ENCODE assay signal across 11 cellular contexts in genomic region chr2:165745916-165746315, GRCh38. TPM values are rescaled to one million over a fixed set of nuclear protein-coding genes. Genes with fewer than 3 reads are reported as not detected.
DNase-seq lines count a peak whose midpoint lies in the region; TF ChIP-seq lines count a peak whose summit lies in the region.
"Had no signal": no experiment of that assay in that cellular context is flagged by ENCODE, and none has a peak within 500 bp of the region (broad histone marks: within the 10 kb centered on the region; RNA-seq: fewer than 3 reads in every experiment).

No MANE protein-coding gene starts in this region.

- H2AFZ ChIP-seq in GM23248, result no peak overlapping the region

- no peak for TF ChIP-seq CTCF in fibroblast of the aortic adventitia (IDR thresholded peaks at IDR 0.05; ENCODE audit: insufficient read depth, low read length)
- TF ChIP-seq CTCF in brain microvascular endothelial cell (IDR thresholded peaks at IDR 0.05; ENCODE audit: low read depth, low read length, missing control alignments), result no peak

- H3K36me3 ChIP-seq in GM23248 (ENCODE audit: low read depth), result no peaks in the 10 kb centered on the region
- no peaks in the 10 kb centered on the region for H3K36me3 ChIP-seq in brain microvascular endothelial cell (replicated peaks)

- H3K27ac ChIP-seq in GM23248 (no peak overlapping the region), substantia nigra (ENCODE audit: low read depth, low read length, poor library complexity, severe bottlenecking) (no peak overlapping the region), brain microvascular endothelial cell (no peak overlapping the region)
- H3K27ac ChIP-seq: neutrophil had no signal

- no peak overlapping the region for H3K9ac ChIP-seq in GM23248

- WGBS in GM23248 (ENCODE audit: low coverage in 1 of 2, low lambda C conversion rate in 2 of 2, missing lambda C conversion rate in 2 of 2), 2 experiments, result 37 to 50% methylated on average over 2 of the region's 2 CpGs

- in situ Hi-C loops in GM23248 (cut with MboI) (no loop called here), brain microvascular endothelial cell (cut with HindIII; ENCODE audit: low pct_ligation_motif_present, low sequenced_read_pairs) (no loop called here)

- no peaks in the 10 kb centered on the region for H3K79me2 ChIP-seq in GM23248 (ENCODE audit: insufficient read depth)

- DNase-seq in GM23248 (peak; percentile 41), RPMI7951 (ENCODE audit: low read depth) (peak; percentile 11), fibroblast of the aortic adventitia (ENCODE audit: low read depth) (peak; percentile 39), substantia nigra (lab: John Stamatoyannopoulos, UW) (peak in 28 of 49 donors; percentile 0 to 46 (median 10)), GM19238 (ENCODE audit: insufficient read length, low spot score) (no peak), OCI-M2 (lab: John Stamatoyannopoulos, UW; ENCODE audit: unreplicated experiment) (no peak), brain microvascular endothelial cell (no peak)
- DNase-seq: activated T-cell treated with anti-CD3 and anti-CD28 coated beads, Interleukin-2, amount 50 U/mL, for 1 hour; effector CD4-positive, alpha-beta T cell had no signal

- no peak overlapping the region for H3K4me2 ChIP-seq in GM23248 (ENCODE audit: unreplicated experiment)
- H3K4me2 ChIP-seq: smooth muscle cell had no signal

- H3K27me3 ChIP-seq in GM23248 (replicated peaks; ENCODE audit: insufficient read depth), result no peaks in the 10 kb centered on the region
- H3K27me3 ChIP-seq in brain microvascular endothelial cell (replicated peaks), result no peaks in the 10 kb centered on the region
- H3K27me3 ChIP-seq: neutrophil had no signal

- no peaks in the 10 kb centered on the region for H3K9me3 ChIP-seq in GM23248 (ENCODE audit: low read depth)
- H3K9me3 ChIP-seq: neutrophil had no signal

- H3K9me2 ChIP-seq in GM23248 (ENCODE audit: insufficient read depth), result peaks cover 6% of the 10 kb centered on the region; the same call in 1 of the 2 replicates

- H4K20me1 ChIP-seq in GM23248 (ENCODE audit: insufficient read depth), result no peaks in the 10 kb centered on the region

- no peak overlapping the region for H3K4me3 ChIP-seq in GM23248
- H3K4me3 ChIP-seq in fibroblast of the aortic adventitia (ENCODE audit: low read depth, low read length), result no peak overlapping the region
- H3K4me3 ChIP-seq in brain microvascular endothelial cell (ENCODE audit: low read depth, low read length), result no peak overlapping the region
- H3K4me3 ChIP-seq: smooth muscle cell had no signal

- no peaks in the 10 kb centered on the region for H3K4me1 ChIP-seq in GM23248 (ENCODE audit: insufficient read depth)

- no peaks in the 10 kb centered on the region for H3F3A ChIP-seq in GM23248 (ENCODE audit: insufficient read depth)

RNA-seq across cellular contexts. Expression of gene GALNT3, which starts 48.1 kb away (rescaled TPM):
- total RNA-seq in GM23248 (2014; rRNA removed; shearing (Covaris generic)), result 1.1 TPM in 1 of 2 replicates, not detected in the other
- 0.30 and 0.40 TPM in 2 replicates for polyA plus RNA-seq in GM23248 (2016; fragmentation: Nextera tagmentation; extraction: Ambion mirVana)
- total RNA-seq in RPMI7951 (2014; rRNA removed; shearing (Covaris generic)), result not detected in 2 replicates
- 0.49 and 3.1 TPM in 2 replicates for total RNA-seq in fibroblast of the aortic adventitia (ENCODE audit: low replicate concordance)

Comparison
In these comparisons a context has a peak if more than half of its experiments do, and no peak if none do; other contexts are left out.
1. DNase-seq: peak in GM23248 (single experiment), RPMI7951 (single experiment), fibroblast of the aortic adventitia (single experiment) and substantia nigra (28 of 49); none in GM19238 (single experiment), OCI-M2 (single experiment) and brain microvascular endothelial cell (single experiment).